In the genomic region with DNA sequence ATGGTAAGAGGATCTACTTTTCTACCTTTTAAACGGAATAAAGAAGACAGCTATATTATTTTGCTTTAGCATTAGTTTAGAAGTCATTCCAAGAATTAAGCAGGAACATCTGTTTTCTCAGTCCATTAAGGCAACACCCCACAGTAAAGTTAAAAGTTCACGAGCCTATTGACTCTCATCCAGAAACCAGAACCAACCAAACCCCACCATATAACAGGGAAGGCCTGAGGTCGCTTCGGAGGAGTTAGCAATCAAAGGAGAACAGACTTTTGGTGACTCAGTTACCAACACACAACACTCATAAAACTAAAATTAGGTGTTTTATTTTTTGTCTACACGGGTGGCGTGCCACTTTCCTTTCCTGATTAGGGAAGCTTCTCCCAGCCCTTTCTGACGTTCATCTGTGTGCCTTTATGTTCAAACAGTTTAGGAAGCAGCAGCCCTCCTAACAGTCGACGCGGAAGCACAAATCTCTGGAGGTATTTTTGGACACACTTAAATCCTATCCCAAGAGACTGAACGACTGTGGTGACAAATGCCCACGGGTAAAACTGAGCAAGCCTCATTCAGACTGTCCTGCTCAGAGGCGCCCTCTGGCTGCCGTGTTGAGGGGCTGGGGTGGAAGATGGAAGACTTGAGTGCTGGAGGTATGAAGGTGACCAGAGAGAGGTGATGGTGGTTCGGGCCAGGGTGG, we compare ENCODE assay signal across 8 cellular contexts.
A peak's percentile ranks its signal among the peaks of the same experiment; 100 is the strongest.
DNase-seq lines count a peak whose midpoint lies in the region; ATAC-seq and TF ChIP-seq lines count a peak whose summit lies in the region.

No MANE protein-coding gene starts in this region.

- H3K36me3 ChIP-seq in GM06990 (ENCODE audit: control insufficient read depth, insufficient read depth, low read length), result no peaks in the 10 kb centered on the region

- H3K4me3 ChIP-seq in GM06990 (replicated peaks; ENCODE audit: low read depth, low read length) (no peak overlapping the region), cardiac fibroblast (replicated peaks in 1 of 2; ENCODE audit: low read depth in 2 of 2, low read length in 2 of 2) (no peak overlapping the region)

- no peak for DNase-seq in GM06990 (ENCODE audit: extremely low read depth, insufficient read length)
- DNase-seq in NCI-H1105 treated with DMSO at 0.1 percent for 48 hours (lab: John Stamatoyannopoulos, UW), result peak; percentile 12
- DNase-seq in activated CD4-positive, CD25-positive, alpha-beta regulatory T cell (lab: John Stamatoyannopoulos, UW), result peak; percentile 39 to 62 (median 49)
- DNase-seq in cardiac fibroblast (ENCODE audit: low read depth in 2 of 2), result peak; percentile 58 to 61
- peak; percentile 78 for DNase-seq in left kidney (ENCODE audit: low read depth, low spot score)
- peak in 2 of 3 donors; percentile 52 to 70 for DNase-seq in stimulated activated CD4-positive, alpha-beta T cell treated with anti-CD3 and anti-CD28 coated beads, TNF-alpha, amount 100 ng/mL, for 1 hour (ENCODE audit: low read depth in 3 of 3, low spot score in 1 of 3)
- no peak for DNase-seq in NCI-H526 treated with DMSO at 0.1 percent for 48 hours (lab: John Stamatoyannopoulos, UW)

- TF ChIP-seq CTCF in GM06990 (IDR thresholded peaks at IDR 0.05; ENCODE audit: insufficient read depth, low read length, poor library complexity, severe bottlenecking) (peak; percentile 97), cardiac fibroblast (IDR thresholded peaks at IDR 0.05; ENCODE audit: low read depth, low read length) (peak; percentile 95)

- ATAC-seq in GM18909 (IDR thresholded peaks at IDR 0.05; ENCODE audit: poor library complexity, unreplicated experiment), result no peak

- peaks cover 4% of the 10 kb centered on the region for H3K27me3 ChIP-seq in GM06990 (replicated peaks; ENCODE audit: control insufficient read depth, insufficient read depth, low read length)

Comparison
In these comparisons a context has a peak if more than half of its experiments do, and no peak if none do; other contexts are left out.
1. DNase-seq: peak in NCI-H1105 treated with DMSO at 0.1 percent for 48 hours (single experiment), activated CD4-positive, CD25-positive, alpha-beta regulatory T cell (4 of 4), cardiac fibroblast (2 of 2), left kidney (single experiment) and stimulated activated CD4-positive, alpha-beta T cell treated with anti-CD3 and anti-CD28 coated beads, TNF-alpha, amount 100 ng/mL, for 1 hour (2 of 3); none in GM06990 (single experiment) and NCI-H526 treated with DMSO at 0.1 percent for 48 hours (single experiment).